In genomic region chr1:109078317-109078716, GRCh38 we compare ENCODE assay signal across 19 cellular contexts. TPM values are rescaled to one million over a fixed set of nuclear protein-coding genes. Genes with fewer than 3 reads are reported as not detected.
DNase-seq lines count a peak whose midpoint lies in the region; ATAC-seq, FAIRE-seq and TF ChIP-seq lines count a peak whose summit lies in the region.
"Had no signal": no experiment of that assay in that cellular context is flagged by ENCODE, and none has a peak within 500 bp of the region (broad histone marks: within the 10 kb centered on the region; RNA-seq: fewer than 3 reads in every experiment).

No MANE protein-coding gene starts in this region.

- FAIRE-seq in K562 (lab: Jason Lieb, UNC) = no peak
- FAIRE-seq: A204.1 had no signal

- H3K4me1 Mint-ChIP-seq in natural killer cell = peaks cover 21% of the 10 kb centered on the region in 2 donors

- no peak for TF ChIP-seq RAD21 in K562 (CRISPR knock-in tag; conservative IDR thresholded peaks at IDR 0.05 in 1 of 2, IDR thresholded peaks at IDR 0.05 in 1 of 2)

- intact Hi-C loops in left ventricle myocardium inferior (cut with micrococcal nuclease) = no loop called here
- intact Hi-C loops in Right ventricle myocardium inferior (cut with DNase I) = no loop called here
- intact Hi-C loops in K562 (cut with micrococcal nuclease) = no loop called here
- intact Hi-C loops in upper lobe of right lung (cut with DNase I) = no loop called here
- intact Hi-C loops in natural killer cell (cut with micrococcal nuclease) = no loop called here

- H3K27me3 Mint-ChIP-seq in natural killer cell (ENCODE audit: low read depth in 2 of 2) = peaks cover 5 to 6% of the 10 kb centered on the region in 2 donors

- H2AFZ ChIP-seq in K562 (ENCODE audit: low read depth, low read length) (peak overlapping the region; percentile 37; the same call in 1 of the 2 replicates), neuronal stem cell (ENCODE audit: low read length) (peak overlapping the region; percentile 57)

- in situ Hi-C loops in K562 (cut with MboI) = no loop called here

- peak overlapping the region; percentile 37 for H3K27ac ChIP-seq in left ventricle myocardium inferior (replicated peaks)
- H3K27ac ChIP-seq in K562 (ENCODE audit: extremely low read depth, low read depth, low read length) = no peak overlapping the region
- H3K27ac ChIP-seq in neuronal stem cell (replicated peaks; ENCODE audit: low read length) = no peak overlapping the region
- no peak overlapping the region for H3K27ac ChIP-seq in upper lobe of right lung
- H3K27ac ChIP-seq: C4-2B, HL-60 had no signal

- peaks cover 14% of the 10 kb centered on the region for H3K79me2 ChIP-seq in K562 (ENCODE audit: control insufficient read depth, insufficient read depth, low read length)

- H3K4me3 Mint-ChIP-seq in natural killer cell = no peak overlapping the region

- no peak overlapping the region for H4K8ac ChIP-seq in neuronal stem cell (ENCODE audit: low read depth, low read length)

- no peak overlapping the region for H3K4ac ChIP-seq in neuronal stem cell (ENCODE audit: low read length)

- H3K9me3 ChIP-seq in left ventricle myocardium inferior (replicated peaks) = no peaks in the 10 kb centered on the region
- H3K9me3 ChIP-seq in K562 (replicated peaks; ENCODE audit: control insufficient read depth, insufficient read depth, low read depth, low read length) = no peaks in the 10 kb centered on the region
- no peaks in the 10 kb centered on the region for H3K9me3 ChIP-seq in neuronal stem cell (replicated peaks in 1 of 2; ENCODE audit: control insufficient read depth in 2 of 2, insufficient read depth in 1 of 2, low read depth in 1 of 2, low read length in 2 of 2)
- no peaks in the 10 kb centered on the region for H3K9me3 ChIP-seq in upper lobe of right lung
- H3K9me3 ChIP-seq: Caco-2 had no signal

- H3K79me1 ChIP-seq in neuronal stem cell (ENCODE audit: low read depth, low read length) = peaks cover 3% of the 10 kb centered on the region

- no peak overlapping the region for H2BK12ac ChIP-seq in neuronal stem cell (ENCODE audit: low read length)

- no peak for ATAC-seq in Right ventricle myocardium inferior
- no peak for ATAC-seq in K562
- no peak for ATAC-seq in upper lobe of right lung
- no peak for ATAC-seq in natural killer cell
- ATAC-seq: Panc1 had no signal

- BruUV-seq in K562 (replicated peaks; lab: Mats Ljungman, UMichigan) = no TSS peak

- H3K36me3 Mint-ChIP-seq in natural killer cell = no peaks in the 10 kb centered on the region

- H2BK15ac ChIP-seq in neuronal stem cell (ENCODE audit: low read length) = no peak overlapping the region

- no peak for TF ChIP-seq EP300 in K562 (IDR thresholded peaks at IDR 0.05; ENCODE audit: low read length)

- no peak for TF ChIP-seq POLR2A in K562 (conservative IDR thresholded peaks at IDR 0.05)

- no peak overlapping the region for H2BK5ac ChIP-seq in neuronal stem cell (ENCODE audit: low read length)

- no peaks in the 10 kb centered on the region for H4K20me1 ChIP-seq in K562 (replicated peaks; ENCODE audit: control insufficient read depth, insufficient read depth, low read length)

- peaks cover 6% of the 10 kb centered on the region for H3K36me3 ChIP-seq in left ventricle myocardium inferior
- no peaks in the 10 kb centered on the region; the same call in 2 of the 3 replicates for H3K36me3 ChIP-seq in K562 (ENCODE audit: control insufficient read depth, insufficient read depth, low read length)
- H3K36me3 ChIP-seq in neuronal stem cell (replicated peaks in 1 of 2; ENCODE audit: control insufficient read depth in 2 of 2, insufficient read depth in 2 of 2, low read length in 2 of 2) = no peaks in the 10 kb centered on the region
- no peaks in the 10 kb centered on the region for H3K36me3 ChIP-seq in upper lobe of right lung

- H3K9me1 ChIP-seq in K562 (ENCODE audit: control insufficient read depth, insufficient read depth, low read length) = no peaks in the 10 kb centered on the region

- H3K4me2 ChIP-seq in K562 (ENCODE audit: insufficient read depth, low read length) = no peak overlapping the region
- H3K4me2 ChIP-seq in neuronal stem cell (ENCODE audit: insufficient read depth, low read length, poor library complexity, severe bottlenecking) = no peak overlapping the region

- 63% methylated on average over 1 of the region's 1 CpG for WGBS in K562 (ENCODE audit: insufficient coverage, low coverage, missing lambda C conversion rate)
- WGBS in neuronal stem cell (ENCODE audit: extremely low coverage in 2 of 2, insufficient read length in 2 of 2, insufficient replicate concordance in 1 of 2), 2 donors = no CpG with 5 or more reads among the region's 1 CpG

- no peak overlapping the region for H2AK5ac ChIP-seq in neuronal stem cell (ENCODE audit: low read depth, low read length)

- H3K4me1 ChIP-seq in left ventricle myocardium inferior = peaks cover 38% of the 10 kb centered on the region
- H3K4me1 ChIP-seq in K562 (replicated peaks in 1 of 2; ENCODE audit: control insufficient read depth in 2 of 2, insufficient read depth in 2 of 2, low read length in 2 of 2) = peaks cover 18 to 20% of the 10 kb centered on the region in 2 experiments; a peak in 4 of 5 replicates
- H3K4me1 ChIP-seq in neuronal stem cell (ENCODE audit: control insufficient read depth in 2 of 2, insufficient read depth in 1 of 2, low read depth in 1 of 2, low read length in 2 of 2) = peaks cover 0 to 5% of the 10 kb centered on the region in 2 donors
- H3K4me1 ChIP-seq in upper lobe of right lung = peaks cover 8% of the 10 kb centered on the region
- H3K4me1 ChIP-seq: Caco-2 had no signal

- CTCF ChIA-PET in K562 (lab: Yijun Ruan, JAX; ENCODE audit: low intra/inter-chr PET ratio) = no interaction called here

- H3K18ac ChIP-seq in neuronal stem cell (ENCODE audit: low read length) = no peak overlapping the region

- no peaks in the 10 kb centered on the region for H3K27me3 ChIP-seq in left ventricle myocardium inferior (ENCODE audit: low read depth)
- no peaks in the 10 kb centered on the region for H3K27me3 ChIP-seq in K562 (ENCODE audit: control insufficient read depth in 2 of 2, insufficient read depth in 2 of 2, low read length in 2 of 2)
- no peaks in the 10 kb centered on the region for H3K27me3 ChIP-seq in neuronal stem cell (ENCODE audit: control insufficient read depth in 3 of 3, insufficient read depth in 3 of 3, low read depth in 1 of 3, low read length in 3 of 3)
- H3K27me3 ChIP-seq in upper lobe of right lung = no peaks in the 10 kb centered on the region

- no peak overlapping the region for H4K91ac ChIP-seq in neuronal stem cell (ENCODE audit: low read depth, low read length, poor library complexity)

- no peaks in the 10 kb centered on the region for H3K9me3 Mint-ChIP-seq in natural killer cell

- no peak overlapping the region for H3K23ac ChIP-seq in neuronal stem cell (ENCODE audit: low read depth, low read length, poor library complexity)

- no peak overlapping the region for H3K14ac ChIP-seq in neuronal stem cell (ENCODE audit: low read length)

- H2BK120ac ChIP-seq in neuronal stem cell (ENCODE audit: low read depth, low read length) = no peak overlapping the region

- H3K27ac Mint-ChIP-seq in natural killer cell = peak overlapping the region in 1 of 2 donors; percentile 58

- H3K9ac ChIP-seq in K562 (ENCODE audit: insufficient read depth in 1 of 2, low read depth in 2 of 2, low read length in 2 of 2) (0 out of 4 replicates have a peak overlapping the region, but pooled peaks of 1 of the 2 experiments have one; percentile 11), neuronal stem cell (ENCODE audit: low read depth, low read length, poor library complexity) (no peak overlapping the region)

- DNase-seq in left ventricle myocardium inferior (no peak), Right ventricle myocardium inferior (ENCODE audit: missing footprints) (no peak), NAMALWA (ENCODE audit: low spot score) (peak; percentile 38), K562 (ENCODE audit: extremely low read depth in 1 of 4, low spot score in 3 of 4) (no peak), neuronal stem cell (ENCODE audit: low spot score) (no peak), upper lobe of right lung (no peak), epidermal melanocyte (ENCODE audit: insufficient read length, low spot score) (no peak), natural killer cell (no peak)
- DNase-seq: Caco-2; DMS53; NCI-H226; NCI-H526; NK-92 treated with Interleukin-12 subunit alpha and Interleukin-12 subunit beta, amount 100 ng/mL, for 24 hours; SHP77 treated with DMSO at 0.1 percent for 48 hours; SW 1271 had no signal

- POLR2A ChIA-PET in K562 (lab: Yijun Ruan, JAX) = interaction anchor here (1.5 kb wide), 1 partner anchor 12 kb away, joined by 5 read pairs; the partner anchor contains the start of gene TMEM167B

- no peak overlapping the region for H3K4me3 ChIP-seq in left ventricle myocardium inferior
- no peak overlapping the region for H3K4me3 ChIP-seq in K562
- H3K4me3 ChIP-seq in neuronal stem cell (ENCODE audit: low read length in 2 of 2) = no peak overlapping the region
- H3K4me3 ChIP-seq in upper lobe of right lung = no peak overlapping the region

- TF ChIP-seq CTCF in left ventricle myocardium inferior (IDR thresholded peaks at IDR 0.05; ENCODE audit: borderline replicate concordance) = no peak
- TF ChIP-seq CTCF in K562 (IDR thresholded peaks at IDR 0.05 in 2 of 3, conservative IDR thresholded peaks at IDR 0.05 in 1 of 3; ENCODE audit: insufficient read depth in 2 of 3, low read depth in 1 of 3, low read length in 3 of 3) = no peak
- no peak for TF ChIP-seq CTCF in upper lobe of right lung (IDR thresholded peaks at IDR 0.05)
- TF ChIP-seq CTCF in natural killer cell (IDR thresholded peaks at IDR 0.05) = no peak

RNA-seq across cellular contexts. Expression of gene TAF13, which starts 2.5 kb away (rescaled TPM):
- 71.6 TPM for total RNA-seq in left ventricle myocardium inferior
- total RNA-seq in Right ventricle myocardium inferior = 61.8 TPM
- total RNA-seq in K562 (2011; cell fraction: chromatin; rRNA removed; ENCODE audit: low replicate concordance) = 6.3 and 21.5 TPM in 2 replicates
- total RNA-seq in K562 (2011; cell fraction: nucleolus; rRNA removed) = 4.9 and 5.5 TPM in 2 replicates
- 18.3 and 30.8 TPM in 2 replicates for total RNA-seq in K562 (2011; cell fraction: nucleoplasm; rRNA removed)
- 22.9 and 26.6 TPM in 2 replicates for total RNA-seq in K562 (2014; rRNA removed)
- total RNA-seq in K562 (2014; rRNA removed; fragmentation: Illumina TruSeq; extraction: Trizol) = 77.2 and 85.1 TPM in 2 replicates
- total RNA-seq in K562 (2015; rRNA removed; fragmentation: Illumina TruSeq; extraction: Trizol) = 49.2 and 52.1 TPM in 2 replicates
- 35.3 and 39.4 TPM in 2 replicates for total RNA-seq in K562 (2021)
- polyA plus RNA-seq in K562 (2011; rRNA removed) = 35.9 and 61.5 TPM in 2 replicates
- polyA plus RNA-seq in K562 (2011; cell fraction: cytosol; rRNA removed) = 2.8 and 14.0 TPM in 2 replicates
- 1.6 and 2.9 TPM in 2 replicates for polyA plus RNA-seq in K562 (2011; cell fraction: nucleus; rRNA removed)
- polyA plus RNA-seq in K562 (2012) = 25.8 and 65.1 TPM in 2 replicates
- 46.7 and 57.6 TPM in 2 replicates for polyA plus RNA-seq in K562 (2014; fragmentation: Illumina TruSeq; extraction: Trizol)
- 10 to 100 TPM; 14.9 to 21.0 TPM for polyA plus RNA-seq in K562 (2014; fragmentation: Nextera tagmentation; extraction: Ambion mirVana)
- polyA plus RNA-seq in K562 (2014; rRNA removed) = 38.7 and 39.6 TPM in 2 replicates
- 53.5 and 57.2 TPM in 2 replicates for polyA minus RNA-seq in K562 (2011; rRNA and poly(A)+ RNA removed)
- polyA minus RNA-seq in K562 (2011; cell fraction: cytosol; rRNA and poly(A)+ RNA removed) = 22.9 and 30.5 TPM in 2 replicates
- polyA minus RNA-seq in K562 (2011; cell fraction: nucleus; rRNA and poly(A)+ RNA removed) = 2.6 and 5.9 TPM in 2 replicates
- 23.3 TPM for polyA plus RNA-seq in neuronal stem cell (2013, experiment 1 of 2)
- polyA plus RNA-seq in neuronal stem cell (2013, experiment 2 of 2) = 23.9 TPM
- 41.1 TPM for total RNA-seq in upper lobe of right lung
- 10 to 100 TPM; 44.4 to 54.5 (median 47.2) TPM for total RNA-seq in natural killer cell

RNA-seq across cellular contexts. Expression of gene TMEM167B, which starts 12.2 kb away (rescaled TPM):
- total RNA-seq in left ventricle myocardium inferior = 30.3 TPM
- total RNA-seq in Right ventricle myocardium inferior = 31.5 TPM
- 18.1 and 23.4 TPM in 2 replicates for total RNA-seq in K562 (2011; cell fraction: chromatin; rRNA removed; ENCODE audit: low replicate concordance)
- 17.2 and 20.7 TPM in 2 replicates for total RNA-seq in K562 (2011; cell fraction: nucleolus; rRNA removed)
- 28.7 and 30.7 TPM in 2 replicates for total RNA-seq in K562 (2011; cell fraction: nucleoplasm; rRNA removed)
- 17.2 and 25.8 TPM in 2 replicates for total RNA-seq in K562 (2014; rRNA removed)
- total RNA-seq in K562 (2014; rRNA removed; fragmentation: Illumina TruSeq; extraction: Trizol) = 32.2 and 38.2 TPM in 2 replicates
- 29.0 and 33.4 TPM in 2 replicates for total RNA-seq in K562 (2015; rRNA removed; fragmentation: Illumina TruSeq; extraction: Trizol)
- total RNA-seq in K562 (2021) = 34.1 and 35.6 TPM in 2 replicates
- 26.0 and 26.7 TPM in 2 replicates for polyA plus RNA-seq in K562 (2011; rRNA removed)
- polyA plus RNA-seq in K562 (2011; cell fraction: cytosol; rRNA removed) = 10.8 and 15.9 TPM in 2 replicates
- polyA plus RNA-seq in K562 (2011; cell fraction: nucleus; rRNA removed) = 10.9 and 18.1 TPM in 2 replicates
- polyA plus RNA-seq in K562 (2012) = 29.7 and 33.2 TPM in 2 replicates
- polyA plus RNA-seq in K562 (2014; fragmentation: Illumina TruSeq; extraction: Trizol) = 35.2 and 36.4 TPM in 2 replicates
- polyA plus RNA-seq in K562 (2014; fragmentation: Nextera tagmentation; extraction: Ambion mirVana) = 10 to 100 TPM; 25.0 to 36.3 TPM
- polyA plus RNA-seq in K562 (2014; rRNA removed) = 17.2 and 26.5 TPM in 2 replicates
- polyA minus RNA-seq in K562 (2011; rRNA and poly(A)+ RNA removed) = 17.3 and 27.7 TPM in 2 replicates
- 15.3 and 18.0 TPM in 2 replicates for polyA minus RNA-seq in K562 (2011; cell fraction: cytosol; rRNA and poly(A)+ RNA removed)
- 4.7 and 9.4 TPM in 2 replicates for polyA minus RNA-seq in K562 (2011; cell fraction: nucleus; rRNA and poly(A)+ RNA removed)
- 19.1 TPM for polyA plus RNA-seq in neuronal stem cell (2013, experiment 1 of 2)
- polyA plus RNA-seq in neuronal stem cell (2013, experiment 2 of 2) = 19.8 TPM
- 49.7 TPM for total RNA-seq in upper lobe of right lung
- 10 to 100 TPM; 61.2 to 73.0 (median 71.8) TPM for total RNA-seq in natural killer cell

RNA-seq across cellular contexts. Expression of gene ELAPOR1, which starts 35.6 kb away (rescaled TPM):
- 0.19 TPM for total RNA-seq in left ventricle myocardium inferior
- 0.22 TPM for total RNA-seq in Right ventricle myocardium inferior
- total RNA-seq in K562 (2011; cell fraction: chromatin; rRNA removed; ENCODE audit: low replicate concordance) = 0.21 and 0.62 TPM in 2 replicates
- 0.13 and 0.17 TPM in 2 replicates for total RNA-seq in K562 (2011; cell fraction: nucleolus; rRNA removed)
- total RNA-seq in K562 (2011; cell fraction: nucleoplasm; rRNA removed) = 0.22 TPM in 1 of 2 replicates, not detected in the other
- 0.09 TPM in 1 of 2 replicates, not detected in the other for total RNA-seq in K562 (2014; rRNA removed)
- 0.03 and 0.25 TPM in 2 replicates for total RNA-seq in K562 (2014; rRNA removed; fragmentation: Illumina TruSeq; extraction: Trizol)
- total RNA-seq in K562 (2015; rRNA removed; fragmentation: Illumina TruSeq; extraction: Trizol) = 0.04 and 0.07 TPM in 2 replicates
- 0.20 and 0.38 TPM in 2 replicates for total RNA-seq in K562 (2021)
- 0.11 and 0.14 TPM in 2 replicates for polyA plus RNA-seq in K562 (2011; rRNA removed)
- 0.09 and 0.16 TPM in 2 replicates for polyA plus RNA-seq in K562 (2011; cell fraction: cytosol; rRNA removed)
- 0.24 TPM in 2 replicates for polyA plus RNA-seq in K562 (2011; cell fraction: nucleus; rRNA removed)
- 0.17 and 0.32 TPM in 2 replicates for polyA plus RNA-seq in K562 (2012)
- polyA plus RNA-seq in K562 (2014; fragmentation: Illumina TruSeq; extraction: Trizol) = 0.18 and 0.46 TPM in 2 replicates
- polyA plus RNA-seq in K562 (2014; fragmentation: Nextera tagmentation; extraction: Ambion mirVana) = under 1 TPM; 0.17 to 0.21 TPM
- polyA plus RNA-seq in K562 (2014; rRNA removed) = 0.15 and 1.2 TPM in 2 replicates
- 0.09 and 0.11 TPM in 2 replicates for polyA minus RNA-seq in K562 (2011; rRNA and poly(A)+ RNA removed)
- not detected in 2 replicates for polyA minus RNA-seq in K562 (2011; cell fraction: cytosol; rRNA and poly(A)+ RNA removed)
- polyA minus RNA-seq in K562 (2011; cell fraction: nucleus; rRNA and poly(A)+ RNA removed) = 0.11 and 0.13 TPM in 2 replicates
- 1.1 TPM for polyA plus RNA-seq in neuronal stem cell (2013, experiment 1 of 2)
- 1.2 TPM for polyA plus RNA-seq in neuronal stem cell (2013, experiment 2 of 2)
- total RNA-seq in upper lobe of right lung = 5.6 TPM
- total RNA-seq in natural killer cell = 1 to 10 TPM; 6.2 to 8.3 (median 6.3) TPM

RNA-seq across cellular contexts. Expression of gene WDR47, which starts 36.4 kb away (rescaled TPM):
- total RNA-seq in left ventricle myocardium inferior (20.0 TPM), Right ventricle myocardium inferior (14.6 TPM), K562 (2014; rRNA removed) (3.5 and 3.8 TPM in 2 replicates), K562 (2014; rRNA removed; fragmentation: Illumina TruSeq; extraction: Trizol) (6.1 and 6.8 TPM in 2 replicates), K562 (2015; rRNA removed; fragmentation: Illumina TruSeq; extraction: Trizol) (6.6 and 6.7 TPM in 2 replicates), K562 (2021) (6.1 and 9.6 TPM in 2 replicates), upper lobe of right lung (14.7 TPM), natural killer cell (10 to 100 TPM; 15.7 to 21.3 (median 17.2) TPM)
- 11.7 and 26.2 TPM in 2 replicates for total RNA-seq in K562 (2011; cell fraction: chromatin; rRNA removed; ENCODE audit: low replicate concordance)
- 6.7 and 9.2 TPM in 2 replicates for total RNA-seq in K562 (2011; cell fraction: nucleolus; rRNA removed)
- 8.9 and 9.0 TPM in 2 replicates for total RNA-seq in K562 (2011; cell fraction: nucleoplasm; rRNA removed)
- polyA plus RNA-seq in K562 (2011; rRNA removed) (8.8 and 10.1 TPM in 2 replicates), K562 (2014; fragmentation: Illumina TruSeq; extraction: Trizol) (4.5 and 4.9 TPM in 2 replicates), K562 (2014; fragmentation: Nextera tagmentation; extraction: Ambion mirVana) (1 to 10 TPM; 1.3 to 2.0 TPM), K562 (2014; rRNA removed) (3.9 and 4.0 TPM in 2 replicates)
- polyA plus RNA-seq in K562 (2011; cell fraction: cytosol; rRNA removed) = 1.6 and 3.7 TPM in 2 replicates
- 6.2 and 8.8 TPM in 2 replicates for polyA plus RNA-seq in K562 (2011; cell fraction: nucleus; rRNA removed)
- 3.9 and 4.1 TPM in 2 replicates for polyA plus RNA-seq in K562 (2012)
- polyA minus RNA-seq in K562 (2011; rRNA and poly(A)+ RNA removed) = 16.2 and 16.3 TPM in 2 replicates
- polyA minus RNA-seq in K562 (2011; cell fraction: cytosol; rRNA and poly(A)+ RNA removed) = 5.5 and 12.3 TPM in 2 replicates
- polyA minus RNA-seq in K562 (2011; cell fraction: nucleus; rRNA and poly(A)+ RNA removed) = 7.4 and 9.4 TPM in 2 replicates
- 3.1 TPM for polyA plus RNA-seq in neuronal stem cell (2013, experiment 1 of 2)
- 3.2 TPM for polyA plus RNA-seq in neuronal stem cell (2013, experiment 2 of 2)
